Comparison of ENCODE assay signal across 8 cellular contexts in genomic region chr17:4304417-4305027, GRCh38. TPM values are rescaled to one million over a fixed set of nuclear protein-coding genes. Genes with fewer than 3 reads are reported as not detected.
DNase-seq lines count a peak whose midpoint lies in the region; ATAC-seq, FAIRE-seq and TF ChIP-seq lines count a peak whose summit lies in the region.

No MANE protein-coding gene starts in this region.

- DNase-seq in A549 (ENCODE audit: low read depth in 1 of 2, low spot score in 1 of 2) (peak; percentile 52 to 74), GM12891 (ENCODE audit: insufficient read length, low spot score) (no peak), NCI-H446 treated with DMSO at 0.1 percent for 48 hours (lab: John Stamatoyannopoulos, UW) (peak; percentile 6), fibroblast of gingiva (ENCODE audit: low read depth) (peak; percentile 21), neuronal stem cell (ENCODE audit: low spot score) (peak; percentile 42), upper lobe of right lung (no peak)
- peak; percentile 68 for DNase-seq in activated CD8-positive, alpha-beta memory T cell treated with anti-CD3 and anti-CD28 coated beads for 24 hours

- peaks cover 11% of the 10 kb centered on the region for H3K79me1 ChIP-seq in neuronal stem cell (ENCODE audit: low read depth, low read length)

- H2AK5ac ChIP-seq in neuronal stem cell (ENCODE audit: low read depth, low read length), result no peak overlapping the region

- POLR2A ChIA-PET in A549 (lab: Yijun Ruan, JAX), result no interaction called here

- intact Hi-C loops in upper lobe of right lung (cut with DNase I), result loop anchor here (5.0 kb wide), 1 partner anchor 98 kb away; no protein-coding TSS in a partner anchor

- H2BK15ac ChIP-seq in neuronal stem cell (ENCODE audit: low read length), result no peak overlapping the region

- ATAC-seq in A549, result peak; percentile 90 to 92; a peak in 5 of 6 replicates
- peak; percentile 85 for ATAC-seq in upper lobe of right lung
- no peak for ATAC-seq in HG03469 (IDR thresholded peaks at IDR 0.05; ENCODE audit: unreplicated experiment)

- H3K27me3 ChIP-seq in neuronal stem cell (ENCODE audit: control insufficient read depth in 3 of 3, insufficient read depth in 3 of 3, low read depth in 1 of 3, low read length in 3 of 3) (no peaks in the 10 kb centered on the region), upper lobe of right lung (no peaks in the 10 kb centered on the region)

- WGBS in A549 (ENCODE audit: missing lambda C conversion rate), result 49% methylated on average over 6 of the region's 6 CpGs
- WGBS in neuronal stem cell (ENCODE audit: extremely low coverage in 2 of 2, insufficient read length in 2 of 2, insufficient replicate concordance in 1 of 2), 2 donors, result no CpG with 5 or more reads among the region's 6 CpGs

- H2BK120ac ChIP-seq in neuronal stem cell (ENCODE audit: low read depth, low read length), result no peak overlapping the region

- H2BK5ac ChIP-seq in neuronal stem cell (ENCODE audit: low read length), result no peak overlapping the region

- H3K27ac ChIP-seq in A549, result no peak overlapping the region
- H3K27ac ChIP-seq in neuronal stem cell (replicated peaks; ENCODE audit: low read length), result no peak overlapping the region
- no peak overlapping the region for H3K27ac ChIP-seq in upper lobe of right lung

- H3K23ac ChIP-seq in neuronal stem cell (ENCODE audit: low read depth, low read length, poor library complexity), result no peak overlapping the region

- H3K4me3 ChIP-seq in A549, result no peak overlapping the region
- no peak overlapping the region for H3K4me3 ChIP-seq in neuronal stem cell (ENCODE audit: low read length in 2 of 2)
- H3K4me3 ChIP-seq in upper lobe of right lung, result no peak overlapping the region

- peak; percentile 35 to 41; a peak in 3 of 5 replicates for TF ChIP-seq RAD21 in A549 (conservative IDR thresholded peaks at IDR 0.05 in 1 of 2, IDR thresholded peaks at IDR 0.05 in 1 of 2)

- peaks cover 12 to 57% of the 10 kb centered on the region in 2 donors for H3K36me3 ChIP-seq in neuronal stem cell (replicated peaks in 1 of 2; ENCODE audit: control insufficient read depth in 2 of 2, insufficient read depth in 2 of 2, low read length in 2 of 2)
- H3K36me3 ChIP-seq in upper lobe of right lung, result peaks cover 33% of the 10 kb centered on the region

- H3K18ac ChIP-seq in neuronal stem cell (ENCODE audit: low read length), result no peak overlapping the region

- TF ChIP-seq POLR2A in A549 (IDR thresholded peaks at IDR 0.05; ENCODE audit: low read length), result no peak
- TF ChIP-seq POLR2A in GM12891 (IDR thresholded peaks at IDR 0.05; ENCODE audit: low read depth, low read length), result no peak

- H3K4me1 ChIP-seq in A549, result peaks cover 8% of the 10 kb centered on the region; the same call in 2 of the 3 replicates
- H3K4me1 ChIP-seq in neuronal stem cell (ENCODE audit: control insufficient read depth in 2 of 2, insufficient read depth in 1 of 2, low read depth in 1 of 2, low read length in 2 of 2), result no peaks in the 10 kb centered on the region
- peaks cover 6% of the 10 kb centered on the region for H3K4me1 ChIP-seq in upper lobe of right lung

- H3K9ac ChIP-seq in neuronal stem cell (ENCODE audit: low read depth, low read length, poor library complexity), result no peak overlapping the region

- H4K8ac ChIP-seq in neuronal stem cell (ENCODE audit: low read depth, low read length), result no peak overlapping the region

- H2BK12ac ChIP-seq in neuronal stem cell (ENCODE audit: low read length), result no peak overlapping the region

- H3K4ac ChIP-seq in neuronal stem cell (ENCODE audit: low read length), result no peak overlapping the region

- H3K9me3 ChIP-seq in A549, result no peaks in the 10 kb centered on the region
- peaks cover 0 to 4% of the 10 kb centered on the region in 2 donors for H3K9me3 ChIP-seq in neuronal stem cell (replicated peaks in 1 of 2; ENCODE audit: control insufficient read depth in 2 of 2, insufficient read depth in 1 of 2, low read depth in 1 of 2, low read length in 2 of 2)
- H3K9me3 ChIP-seq in upper lobe of right lung, result no peaks in the 10 kb centered on the region

- H4K91ac ChIP-seq in neuronal stem cell (ENCODE audit: low read depth, low read length, poor library complexity), result no peak overlapping the region

- H3K4me2 ChIP-seq in A549, result no peak overlapping the region
- no peak overlapping the region for H3K4me2 ChIP-seq in neuronal stem cell (ENCODE audit: insufficient read depth, low read length, poor library complexity, severe bottlenecking)

- no peak for TF ChIP-seq EP300 in A549 (IDR thresholded peaks at IDR 0.05)

- H2AFZ ChIP-seq in neuronal stem cell (ENCODE audit: low read length), result no peak overlapping the region

- TF ChIP-seq CTCF in A549 (IDR thresholded peaks at IDR 0.05) (peak; percentile 92), upper lobe of right lung (IDR thresholded peaks at IDR 0.05) (peak; percentile 85)

- peak; percentile 28 for FAIRE-seq in A549 (lab: Jason Lieb, UNC)
- FAIRE-seq in GM12891 (lab: Jason Lieb, UNC), result peak; percentile 45

- no peak overlapping the region for H3K14ac ChIP-seq in neuronal stem cell (ENCODE audit: low read length)

- CTCF ChIA-PET in A549 (lab: Yijun Ruan, JAX), result interaction anchor here (0.5 to 3.5 kb wide), 35 partner anchors 9 to 498 kb away, joined by 3 to 21 read pairs (median 4); no protein-coding TSS in a partner anchor

TF ChIP-seq in A549, 52 proteins besides CTCF, POLR2A, EP300 and RAD21 (continues in another document):
- TF ChIP-seq PHF8 (IDR thresholded peaks at IDR 0.05; ENCODE audit: borderline replicate concordance, low read depth), result no peak
- TF ChIP-seq PBX3 (IDR thresholded peaks at IDR 0.05), result no peak
- TF ChIP-seq NPAS2 (CRISPR knock-in tag; IDR thresholded peaks at IDR 0.05; ENCODE audit: borderline replicate concordance), result no peak
- no peak for TF ChIP-seq FOXS1 (CRISPR knock-in tag; IDR thresholded peaks at IDR 0.05)
- TF ChIP-seq CHD2 (IDR thresholded peaks at IDR 0.05; ENCODE audit: low read length, partially characterized antibody), result no peak
- no peak for TF ChIP-seq MAZ (IDR thresholded peaks at IDR 0.05; ENCODE audit: borderline replicate concordance, low read depth, low read length)
- TF ChIP-seq HDAC2 (IDR thresholded peaks at IDR 0.05), result no peak
- TF ChIP-seq ZFP36 (IDR thresholded peaks at IDR 0.05; ENCODE audit: borderline replicate concordance, partially characterized antibody), result no peak
- TF ChIP-seq RFX5 (IDR thresholded peaks at IDR 0.05), result no peak
- TF ChIP-seq ZC3H11A (IDR thresholded peaks at IDR 0.05), result no peak
- no peak for TF ChIP-seq HEYL (CRISPR knock-in tag; IDR thresholded peaks at IDR 0.05)
- TF ChIP-seq SMC3 (IDR thresholded peaks at IDR 0.05), result peak; percentile 49; the same call in 2 of the 3 replicates
- TF ChIP-seq RNF2 (IDR thresholded peaks at IDR 0.05; ENCODE audit: borderline replicate concordance, low read depth), result no peak
- TF ChIP-seq CEBPB (IDR thresholded peaks at IDR 0.05), result no peak
- peak; percentile 43; the same call in 1 of the 2 replicates for TF ChIP-seq GATA3 (IDR thresholded peaks at IDR 0.05; ENCODE audit: borderline replicate concordance)

TF ChIP-seq in GM12891, 5 proteins besides CTCF, POLR2A, EP300 and RAD21:
- no peak for TF ChIP-seq SPI1 (IDR thresholded peaks at IDR 0.05; ENCODE audit: low read depth, low read length)
- TF ChIP-seq PAX5 (IDR thresholded peaks at IDR 0.05; ENCODE audit: insufficient read depth, low read length, severe bottlenecking), result no peak
- no peak for TF ChIP-seq TAF1 (IDR thresholded peaks at IDR 0.05; ENCODE audit: low read depth, low read length)
- no peak for TF ChIP-seq POU2F2 (IDR thresholded peaks at IDR 0.05; ENCODE audit: low read depth, low read length)
- TF ChIP-seq POLR2AphosphoS5 (IDR thresholded peaks at IDR 0.05; ENCODE audit: low read depth, low read length), result no peak

RNA-seq across cellular contexts. Expression of gene ANKFY1, which starts 40.7 kb away (rescaled TPM):
- polyA plus RNA-seq in A549 (2011; rRNA removed) (51.7 and 63.3 TPM in 2 replicates), A549 (2017; fragmentation: RNase III; extraction: RNeasy Plus Mini Kit Qiagen cat#74134 plus additional on column Dnase treatment) (28.5 to 31.5 TPM (median 29.3 TPM) in 3 replicates)
- polyA plus RNA-seq in A549 (2012; cell fraction: cytosol; rRNA removed), result 29.2 and 33.0 TPM in 2 replicates
- 85.9 and 87.2 TPM in 2 replicates for polyA plus RNA-seq in A549 (2012; cell fraction: nucleus; rRNA removed)
- polyA minus RNA-seq in A549 (2011; rRNA and poly(A)+ RNA removed), result 93.7 and 114 TPM in 2 replicates
- 9.6 TPM for polyA plus RNA-seq in GM12891 (2012; ENCODE audit: low read depth, missing spikeins)
- 17.7 TPM for polyA plus RNA-seq in neuronal stem cell (2013, experiment 1 of 2)
- polyA plus RNA-seq in neuronal stem cell (2013, experiment 2 of 2), result 18.3 TPM
- total RNA-seq in upper lobe of right lung, result 64.8 TPM

Comparison
In these comparisons a context has a peak if more than half of its experiments do, and no peak if none do; other contexts are left out.
1. DNase-seq: peak in A549 (2 of 2), NCI-H446 treated with DMSO at 0.1 percent for 48 hours (single experiment), activated CD8-positive, alpha-beta memory T cell treated with anti-CD3 and anti-CD28 coated beads for 24 hours (single experiment), fibroblast of gingiva (single experiment) and neuronal stem cell (single experiment); none in GM12891 (single experiment) and upper lobe of right lung (single experiment).